In the genomic region with DNA sequence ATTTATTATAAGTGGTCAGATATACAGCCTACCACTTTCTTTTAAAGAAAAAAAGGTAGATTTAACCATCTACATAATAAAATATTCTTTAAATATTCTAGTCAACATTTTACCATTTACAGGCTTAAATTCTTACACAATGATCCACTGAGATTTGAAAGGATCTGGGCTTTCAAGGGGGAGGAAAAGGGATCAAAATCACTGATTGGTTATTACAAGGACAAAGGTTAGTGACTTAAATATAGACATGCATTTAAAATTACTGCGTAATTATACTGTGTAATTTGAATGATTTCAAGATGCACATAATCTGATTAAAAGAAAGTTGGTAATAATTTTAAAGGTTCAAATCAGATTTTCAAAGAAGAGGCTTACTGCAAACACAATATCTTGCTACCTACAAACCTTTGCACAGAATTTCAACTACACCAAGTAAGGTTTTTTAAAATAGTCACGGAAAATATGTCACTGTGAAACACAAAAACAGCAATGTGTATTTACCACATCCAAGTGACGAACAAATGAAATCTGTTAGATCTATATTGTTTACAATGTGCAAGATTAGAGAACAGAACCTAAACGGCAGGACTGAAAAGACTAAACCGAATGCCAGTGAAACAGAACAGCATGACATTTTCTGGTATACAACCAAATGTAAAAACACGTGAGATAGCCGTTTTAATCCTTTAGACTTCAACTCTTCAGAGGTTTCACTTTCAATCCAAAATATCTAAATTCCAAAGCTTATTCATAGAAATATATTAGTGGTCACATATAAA, we compare ENCODE assay signal across 8 cellular contexts. TPM values are rescaled to one million over a fixed set of nuclear protein-coding genes. Genes with fewer than 3 reads are reported as not detected.
DNase-seq lines count a peak whose midpoint lies in the region; ATAC-seq lines count a peak whose summit lies in the region.

No MANE protein-coding gene starts in this region.

- H3K9me3 Mint-ChIP-seq in IgD-negative memory B cell: no peaks in the 10 kb centered on the region
- H3K9me3 Mint-ChIP-seq in stimulated activated naive B cell treated with anti-CD40 and anti-IgM and Interleukin-4, amounts not matched to agents 10 μg/mL and 1 μg/mL and 100 μg/mL, for 72 hours: no peaks in the 10 kb centered on the region

- H3K27ac Mint-ChIP-seq in IgD-negative memory B cell: peak overlapping the region; percentile 3 to 67 (median 36)
- H3K27ac Mint-ChIP-seq in stimulated activated naive B cell treated with anti-CD40 and anti-IgM and Interleukin-4, amounts not matched to agents 10 μg/mL and 1 μg/mL and 100 μg/mL, for 72 hours: peak overlapping the region; percentile 80

- peak overlapping the region; percentile 20 to 94 (median 86) for H3K4me3 Mint-ChIP-seq in IgD-negative memory B cell
- H3K4me3 Mint-ChIP-seq in stimulated activated naive B cell treated with anti-CD40 and anti-IgM and Interleukin-4, amounts not matched to agents 10 μg/mL and 1 μg/mL and 100 μg/mL, for 72 hours: peak overlapping the region; percentile 82 to 88

- H3K36me3 ChIP-seq in endocrine pancreas (ENCODE audit: control insufficient read depth, insufficient read depth, low read length): no peaks in the 10 kb centered on the region

- no peaks in the 10 kb centered on the region for H3K27me3 ChIP-seq in endocrine pancreas (ENCODE audit: control insufficient read depth, insufficient read depth, low read length)

- peaks cover 40 to 54% (median 45%) of the 10 kb centered on the region in 3 donors for H3K4me1 Mint-ChIP-seq in IgD-negative memory B cell
- H3K4me1 Mint-ChIP-seq in stimulated activated naive B cell treated with anti-CD40 and anti-IgM and Interleukin-4, amounts not matched to agents 10 μg/mL and 1 μg/mL and 100 μg/mL, for 72 hours: peaks cover 27 to 62% of the 10 kb centered on the region in 2 donors

- H3K36me3 Mint-ChIP-seq in IgD-negative memory B cell: peaks cover 3% of the 10 kb centered on the region
- H3K36me3 Mint-ChIP-seq in stimulated activated naive B cell treated with anti-CD40 and anti-IgM and Interleukin-4, amounts not matched to agents 10 μg/mL and 1 μg/mL and 100 μg/mL, for 72 hours: no peaks in the 10 kb centered on the region

- no peaks in the 10 kb centered on the region for H3K9me3 ChIP-seq in endocrine pancreas (ENCODE audit: control insufficient read depth, low read length)

- ATAC-seq in GM19395 (IDR thresholded peaks at IDR 0.05; ENCODE audit: unreplicated experiment): peak; percentile 22
- peak; percentile 15 to 21 for ATAC-seq in stimulated activated naive B cell treated with anti-CD40 and anti-IgM and Interleukin-4, amounts not matched to agents 10 μg/mL and 1 μg/mL and 100 μg/mL, for 72 hours (replicated peaks)

- DNase-seq in stimulated activated naive B cell treated with anti-CD40 and anti-IgM and Interleukin-4, amounts not matched to agents 10 μg/mL and 1 μg/mL and 100 μg/mL, for 72 hours: no peak
- DNase-seq in CD1c-positive myeloid dendritic cell (ENCODE audit: extremely low spot score) (no peak), HPDE6-E6E7 (ENCODE audit: extremely low spot score) (no peak), NCI-H2171 treated with DMSO at 0.1 percent for 48 hours (lab: John Stamatoyannopoulos, UW) (no peak)
- DNase-seq in stimulated activated CD4-positive, alpha-beta T cell treated with anti-CD3 and anti-CD28 coated beads, Interleukin-2, amount 100 ng/mL, for 48 hours: no peak

- H3K27me3 Mint-ChIP-seq in IgD-negative memory B cell: no peaks in the 10 kb centered on the region
- no peaks in the 10 kb centered on the region for H3K27me3 Mint-ChIP-seq in stimulated activated naive B cell treated with anti-CD40 and anti-IgM and Interleukin-4, amounts not matched to agents 10 μg/mL and 1 μg/mL and 100 μg/mL, for 72 hours

- H3K9ac ChIP-seq in endocrine pancreas (ENCODE audit: control insufficient read depth, insufficient read depth, low read length): peak overlapping the region; percentile 60

- H3K4me3 ChIP-seq in endocrine pancreas (ENCODE audit: control insufficient read depth, insufficient read depth, low read length): peak overlapping the region; percentile 100

- H3K4me1 ChIP-seq in endocrine pancreas (ENCODE audit: control insufficient read depth, insufficient read depth, low read length): peaks cover 58% of the 10 kb centered on the region

RNA-seq across cellular contexts. Expression of a gene that starts 40.8 kb away (rescaled TPM):
- polyA plus RNA-seq in IgD-negative memory B cell: 50.9 TPM
